17 cellular contexts compared by ENCODE assay signal in genomic region chr1:220788146-220788545, GRCh38. TPM values are rescaled to one million over a fixed set of nuclear protein-coding genes. Genes with fewer than 3 reads are reported as not detected.
DNase-seq lines count a peak whose midpoint lies in the region; TF ChIP-seq lines count a peak whose summit lies in the region.
"Had no signal": no experiment of that assay in that cellular context is flagged by ENCODE, and none has a peak within 500 bp of the region (broad histone marks: within the 10 kb centered on the region; RNA-seq: fewer than 3 reads in every experiment).

No MANE protein-coding gene starts in this region.

- H3K9me3 Mint-ChIP-seq in MCF 10A (ENCODE audit: unreplicated experiment) = no peaks in the 10 kb centered on the region
- no peaks in the 10 kb centered on the region for H3K9me3 Mint-ChIP-seq in nephron progenitor cell

- H3K79me2 ChIP-seq in mammary epithelial cell (ENCODE audit: insufficient read depth, low read length) = no peaks in the 10 kb centered on the region

- no peaks in the 10 kb centered on the region for H3K27me3 ChIP-seq in mammary epithelial cell (ENCODE audit: insufficient read depth, low read length)

- no peak overlapping the region for H3K9ac ChIP-seq in mammary epithelial cell (ENCODE audit: insufficient read depth, low read length)

- no peak overlapping the region for H3K27ac Mint-ChIP-seq in MCF 10A (ENCODE audit: low read depth, unreplicated experiment)
- H3K27ac Mint-ChIP-seq in nephron progenitor cell = no peak overlapping the region
- H3K27ac Mint-ChIP-seq: T-helper 17 cell had no signal

- H4K20me1 ChIP-seq in mammary epithelial cell (ENCODE audit: insufficient read depth, low read length) = no peaks in the 10 kb centered on the region

- H3K4me3 ChIP-seq in mammary epithelial cell (replicated peaks in 1 of 3; ENCODE audit: insufficient read depth in 1 of 3, low read depth in 2 of 3, low read length in 3 of 3) = no peak overlapping the region
- no peak overlapping the region for H3K4me3 ChIP-seq in choroid plexus epithelial cell (ENCODE audit: low read depth, low read length)

- in situ Hi-C loops in mammary epithelial cell (cut with MboI; ENCODE audit: low sequenced_read_pairs in 2 of 2) = loop anchor here (25.0 kb wide), 2 partner anchors 926 to 951 kb away; no protein-coding TSS in a partner anchor

- no peak overlapping the region for H3K4me2 ChIP-seq in mammary epithelial cell (ENCODE audit: insufficient read depth, low read depth, low read length)

- H3K27ac ChIP-seq in mammary epithelial cell (ENCODE audit: insufficient read depth, low read depth, low read length) = no peak overlapping the region
- H3K27ac ChIP-seq: epithelial cell of prostate, skin epidermis had no signal

- POLR2A ChIA-PET in MCF 10A (lab: Yijun Ruan, JAX) = interaction anchor here (0.6 to 1.5 kb wide), 4 partner anchors 12 to 516 kb away, joined by 3 to 4 read pairs (median 4); partner anchors contain the start of gene RAB3GAP2

- no peak overlapping the region for H2AFZ ChIP-seq in mammary epithelial cell (ENCODE audit: low read depth, low read length)

- no peaks in the 10 kb centered on the region for H3K36me3 Mint-ChIP-seq in MCF 10A (ENCODE audit: insufficient read depth, unreplicated experiment)
- H3K36me3 Mint-ChIP-seq in nephron progenitor cell (ENCODE audit: low read depth) = peaks cover 18% of the 10 kb centered on the region

- dilution Hi-C loops in mammary epithelial cell (cut with HindIII; ENCODE audit: low sequenced_read_pairs) = no loop called here

- H3K4me3 Mint-ChIP-seq in MCF 10A (ENCODE audit: unreplicated experiment) (no peak overlapping the region), nephron progenitor cell (peak overlapping the region; percentile 84)
- H3K4me3 Mint-ChIP-seq: T-helper 17 cell had no signal

- H3K27me3 Mint-ChIP-seq in MCF 10A (ENCODE audit: insufficient read depth, unreplicated experiment) (no peaks in the 10 kb centered on the region), nephron progenitor cell (ENCODE audit: low read depth, poor library complexity) (peaks cover 18% of the 10 kb centered on the region)

- intact Hi-C loops in MCF 10A (cut with micrococcal nuclease) = no loop called here
- intact Hi-C loops in mammary epithelial cell (cut with micrococcal nuclease) = no loop called here

- WGBS in mammary epithelial cell (ENCODE audit: low coverage, missing lambda C conversion rate) = 79% methylated on average over 7 of the region's 9 CpGs

- CTCF ChIA-PET in MCF 10A (lab: Yijun Ruan, JAX) (interaction anchor here (0.5 to 13.4 kb wide), 13 partner anchors 9 to 1135 kb away, joined by 3 to 177 read pairs (median 4); no protein-coding TSS in a partner anchor), mammary epithelial cell (lab: Charles Lee; ENCODE audit: low non-redundant PET) (no interaction called here)

- no peaks in the 10 kb centered on the region for H3K9me3 ChIP-seq in mammary epithelial cell (replicated peaks; ENCODE audit: insufficient read depth, low read length)

- no peaks in the 10 kb centered on the region for H3K36me3 ChIP-seq in mammary epithelial cell (ENCODE audit: insufficient read depth, low read length)

- DNase-seq in MCF 10A (ENCODE audit: unreplicated experiment) (peak; percentile 54), mammary epithelial cell (no peak), choroid plexus epithelial cell (ENCODE audit: low read depth) (peak; percentile 14), nephron progenitor cell (no peak), SHP77 (lab: John Stamatoyannopoulos, UW) (no peak), SKM-1 (lab: John Stamatoyannopoulos, UW; ENCODE audit: unreplicated experiment) (no peak), SKM-1 treated with dmso at 0.1 percent for 144 hours (lab: John Stamatoyannopoulos, UW; ENCODE audit: unreplicated experiment) (no peak), NCI-H526 (lab: John Stamatoyannopoulos, UW) (no peak)
- DNase-seq: ACHN; activated CD4-positive, alpha-beta T cell treated with anti-CD3 and anti-CD28 coated beads, Interleukin-2, amount 50 U/mL, for 1 hour; activated effector memory CD4-positive, alpha-beta T cell treated with anti-CD3 and anti-CD28 coated beads, Interleukin-2, amount 50 U/mL, for 16 hours; IMR-90; NCI-H187; T-helper 17 cell had no signal

- H3K4me1 ChIP-seq in mammary epithelial cell (ENCODE audit: insufficient read depth, low read length) = peaks cover 14% of the 10 kb centered on the region

- BruUV-seq in MCF 10A (replicated peaks; lab: Mats Ljungman, UMichigan) (no TSS peak), mammary epithelial cell (replicated peaks; lab: Mats Ljungman, UMichigan) (no TSS peak)

- TF ChIP-seq CTCF in MCF 10A (IDR thresholded peaks at IDR 0.05; ENCODE audit: unreplicated experiment) = no peak
- no peak for TF ChIP-seq CTCF in mammary epithelial cell (conservative IDR thresholded peaks at IDR 0.05 in 1 of 2, IDR thresholded peaks at IDR 0.05 in 1 of 2; ENCODE audit: extremely low read depth in 1 of 2, insufficient read depth in 1 of 2, low read depth in 1 of 2, low read length in 2 of 2)
- no peak for TF ChIP-seq CTCF in choroid plexus epithelial cell (conservative IDR thresholded peaks at IDR 0.05; ENCODE audit: low read depth, low read length)
- TF ChIP-seq CTCF in nephron progenitor cell (IDR thresholded peaks at IDR 0.05) = no peak

- peaks cover 21% of the 10 kb centered on the region for H3K4me1 Mint-ChIP-seq in MCF 10A (ENCODE audit: insufficient read depth, unreplicated experiment)
- peaks cover 42% of the 10 kb centered on the region for H3K4me1 Mint-ChIP-seq in nephron progenitor cell

RNA-seq across cellular contexts. Expression of gene MTARC1, which starts 1.4 kb away (rescaled TPM):
- 0.96 and 1.5 TPM in 2 replicates for total RNA-seq in MCF 10A (2022)
- total RNA-seq in mammary epithelial cell = 1 to 10 TPM in 1 of 2 donors, under 1 TPM in 1; 0.61 to 1.2 TPM
- polyA plus RNA-seq in mammary epithelial cell = 1.8 TPM
- polyA minus RNA-seq in mammary epithelial cell = not detected
- total RNA-seq: OCI-LY7 had no signal

RNA-seq across cellular contexts. Expression of gene MTARC2, which starts 40.0 kb away (rescaled TPM):
- total RNA-seq in MCF 10A (2022) = 3.6 and 5.2 TPM in 2 replicates
- total RNA-seq in mammary epithelial cell = 1 to 10 TPM; 3.7 to 4.8 TPM
- 2.1 TPM for polyA plus RNA-seq in mammary epithelial cell
- 4.4 TPM for polyA minus RNA-seq in mammary epithelial cell
- total RNA-seq: OCI-LY7 had no signal

Comparison
In these comparisons a context has a peak if more than half of its experiments do, and no peak if none do; other contexts are left out.
1. DNase-seq: peak in MCF 10A (single experiment) and choroid plexus epithelial cell (single experiment); none in mammary epithelial cell (single experiment), nephron progenitor cell (single experiment), SHP77 (0 of 2), SKM-1 (single experiment), SKM-1 treated with dmso at 0.1 percent for 144 hours (single experiment) and NCI-H526 (0 of 2).